Comparison of ENCODE assay signal across 4 cellular contexts in the genomic region with DNA sequence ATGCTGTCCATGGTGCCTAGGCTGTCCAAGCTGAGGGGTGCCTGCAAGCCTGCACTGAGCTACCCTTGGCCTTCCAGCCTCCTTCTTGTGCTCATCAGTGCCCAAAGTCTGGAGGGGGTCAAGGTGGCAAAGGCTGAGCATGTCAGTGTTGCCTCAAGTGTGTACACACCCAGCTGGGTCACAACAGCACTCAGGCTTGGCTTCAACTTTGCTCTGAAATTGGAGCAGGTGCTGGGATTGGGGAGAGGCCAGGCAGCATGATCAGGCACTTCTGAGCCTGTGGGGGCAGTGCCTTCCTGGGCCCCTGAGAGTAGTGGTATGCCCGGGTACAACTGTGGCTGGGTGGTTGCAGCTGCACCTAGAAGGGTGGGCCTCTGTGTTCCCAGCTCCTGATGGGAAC. TPM values are rescaled to one million over a fixed set of nuclear protein-coding genes. Genes with fewer than 3 reads are reported as not detected.
"Had no signal": no experiment of that assay in that cellular context is flagged by ENCODE, and none has a peak within 500 bp of the region (broad histone marks: within the 10 kb centered on the region; RNA-seq: fewer than 3 reads in every experiment).

No MANE protein-coding gene starts in this region.

- ATAC-seq: GM12878 had no signal

- DNase-seq: GDM1, GF-D8 had no signal

- H3K4me3 ChIP-seq: GM12878 had no signal

RNA-seq across cellular contexts. Expression of a gene that starts 17.7 kb away (rescaled TPM):
- total RNA-seq: G401, GM12878 had no signal
- polyA plus RNA-seq: GM12878 had no signal

RNA-seq across cellular contexts. Expression of a gene that starts 18.7 kb away (rescaled TPM):
- total RNA-seq: G401, GM12878 had no signal
- polyA plus RNA-seq: GM12878 had no signal
